9 cellular contexts compared by ENCODE assay signal in genomic region chr12:69243099-69244084, GRCh38. TPM values are rescaled to one million over a fixed set of nuclear protein-coding genes. Genes with fewer than 3 reads are reported as not detected.
DNase-seq lines count a peak whose midpoint lies in the region; ATAC-seq and TF ChIP-seq lines count a peak whose summit lies in the region.
"Had no signal": no experiment of that assay in that cellular context is flagged by ENCODE, and none has a peak within 500 bp of the region (broad histone marks: within the 10 kb centered on the region; RNA-seq: fewer than 3 reads in every experiment).

No MANE protein-coding gene starts in this region.

- H3K4me3 ChIP-seq in OCI-LY3 (ENCODE audit: low read length): peak overlapping the region; percentile 97

- H3K27ac Mint-ChIP-seq in activated CD4-positive, alpha-beta T cell treated with anti-CD3 and anti-CD28 coated beads, Interleukin-2, amount 10 ng/mL, durations not matched to agents 24 days and 14 days: peak overlapping the region; percentile 25
- H3K27ac Mint-ChIP-seq in neural crest cell (ENCODE audit: unreplicated experiment): peak overlapping the region; percentile 71

- peak overlapping the region; percentile 78 for H3K4me2 ChIP-seq in OCI-LY3 (ENCODE audit: low read length)

- peak; percentile 35 for ATAC-seq in HG02610 (IDR thresholded peaks at IDR 0.05; ENCODE audit: unreplicated experiment)

- peaks cover 16% of the 10 kb centered on the region for H3K36me3 ChIP-seq in OCI-LY3 (replicated peaks; ENCODE audit: low read depth, low read length)

- H3K27ac ChIP-seq in OCI-LY3 (ENCODE audit: low read length): peak overlapping the region; percentile 69

- H3K4me3 Mint-ChIP-seq in activated CD4-positive, alpha-beta T cell treated with anti-CD3 and anti-CD28 coated beads, Interleukin-2, amount 10 ng/mL, durations not matched to agents 24 days and 14 days: peak overlapping the region; percentile 70
- H3K4me3 Mint-ChIP-seq in neural crest cell: peak overlapping the region; percentile 99

- H3K9me3 Mint-ChIP-seq in activated CD4-positive, alpha-beta T cell treated with anti-CD3 and anti-CD28 coated beads, Interleukin-2, amount 10 ng/mL, durations not matched to agents 24 days and 14 days: no peaks in the 10 kb centered on the region
- no peaks in the 10 kb centered on the region for H3K9me3 Mint-ChIP-seq in neural crest cell

- H3K79me2 ChIP-seq in OCI-LY3 (ENCODE audit: low read length): peaks cover 94% of the 10 kb centered on the region

- H3K9ac ChIP-seq in OCI-LY3 (ENCODE audit: low read length): peak overlapping the region; percentile 37; the same call in 1 of the 2 replicates

- H4K20me1 ChIP-seq in OCI-LY3 (ENCODE audit: insufficient read depth, low read length): peaks cover 81% of the 10 kb centered on the region

- H2AFZ ChIP-seq in OCI-LY3 (ENCODE audit: low read depth, low read length): no peak overlapping the region

- H3K4me1 Mint-ChIP-seq in activated CD4-positive, alpha-beta T cell treated with anti-CD3 and anti-CD28 coated beads, Interleukin-2, amount 10 ng/mL, durations not matched to agents 24 days and 14 days: peaks cover 64% of the 10 kb centered on the region
- peaks cover 71% of the 10 kb centered on the region for H3K4me1 Mint-ChIP-seq in neural crest cell

- no peaks in the 10 kb centered on the region for H3K27me3 ChIP-seq in OCI-LY3 (ENCODE audit: low read depth, low read length)

- H3K9me3 ChIP-seq in OCI-LY3 (ENCODE audit: insufficient read depth, low read length): no peaks in the 10 kb centered on the region

- H3K4me1 ChIP-seq in OCI-LY3 (ENCODE audit: low read length): peaks cover 60% of the 10 kb centered on the region

- no peak for TF ChIP-seq CTCF in OCI-LY3 (IDR thresholded peaks at IDR 0.05; ENCODE audit: low read depth, low read length)
- TF ChIP-seq CTCF in neural crest cell (conservative IDR thresholded peaks at IDR 0.05): no peak

- peaks cover 30% of the 10 kb centered on the region for H3K36me3 Mint-ChIP-seq in activated CD4-positive, alpha-beta T cell treated with anti-CD3 and anti-CD28 coated beads, Interleukin-2, amount 10 ng/mL, durations not matched to agents 24 days and 14 days (ENCODE audit: low read depth)
- peaks cover 15% of the 10 kb centered on the region for H3K36me3 Mint-ChIP-seq in neural crest cell (ENCODE audit: low read depth)

- intact Hi-C loops in activated CD4-positive, alpha-beta T cell treated with anti-CD3 and anti-CD28 coated beads, Interleukin-2, amount 10 ng/mL, durations not matched to agents 24 days and 14 days (cut with micrococcal nuclease): loop anchor here (5.0 to 10.0 kb wide), 3 partner anchors 344 to 1001 kb away; partner anchors contain the start of genes CCT2 and CNOT2

- H3K27me3 Mint-ChIP-seq in activated CD4-positive, alpha-beta T cell treated with anti-CD3 and anti-CD28 coated beads, Interleukin-2, amount 10 ng/mL, durations not matched to agents 24 days and 14 days: no peaks in the 10 kb centered on the region
- H3K27me3 Mint-ChIP-seq in neural crest cell (ENCODE audit: low read depth): no peaks in the 10 kb centered on the region

- no peak for DNase-seq in activated CD4-positive, alpha-beta T cell treated with anti-CD3 and anti-CD28 coated beads, Interleukin-2, amount 10 ng/mL, durations not matched to agents 24 days and 14 days
- DNase-seq in activated CD4-positive, alpha-beta T cell treated with anti-CD3 and anti-CD28 coated beads for 4 hours: no peak
- DNase-seq in neural crest cell (ENCODE audit: low read depth, low spot score) (no peak), NCI-H1105 (lab: John Stamatoyannopoulos, UW) (no peak), iPS-NIHi11 (ENCODE audit: low spot score) (no peak)
- DNase-seq in activated CD4-positive, CD25-positive, alpha-beta regulatory T cell (lab: John Stamatoyannopoulos, UW): no peak
- DNase-seq: stimulated activated CD4-positive, alpha-beta T cell treated with anti-CD3 and anti-CD28 coated beads, Interleukin-4, amount 100 ng/mL, for 4 hours had no signal

RNA-seq across cellular contexts. Expression of gene CPSF6, which starts 4.0 kb away (rescaled TPM):
- total RNA-seq in activated CD4-positive, alpha-beta T cell treated with anti-CD3 and anti-CD28 coated beads, Interleukin-2, amount 10 ng/mL, durations not matched to agents 24 days and 14 days: 114 and 121 TPM in 2 replicates
- 172 and 190 TPM in 2 replicates for total RNA-seq in neural crest cell
